Comparison of ENCODE assay signal across 2 cellular contexts in the genomic region with DNA sequence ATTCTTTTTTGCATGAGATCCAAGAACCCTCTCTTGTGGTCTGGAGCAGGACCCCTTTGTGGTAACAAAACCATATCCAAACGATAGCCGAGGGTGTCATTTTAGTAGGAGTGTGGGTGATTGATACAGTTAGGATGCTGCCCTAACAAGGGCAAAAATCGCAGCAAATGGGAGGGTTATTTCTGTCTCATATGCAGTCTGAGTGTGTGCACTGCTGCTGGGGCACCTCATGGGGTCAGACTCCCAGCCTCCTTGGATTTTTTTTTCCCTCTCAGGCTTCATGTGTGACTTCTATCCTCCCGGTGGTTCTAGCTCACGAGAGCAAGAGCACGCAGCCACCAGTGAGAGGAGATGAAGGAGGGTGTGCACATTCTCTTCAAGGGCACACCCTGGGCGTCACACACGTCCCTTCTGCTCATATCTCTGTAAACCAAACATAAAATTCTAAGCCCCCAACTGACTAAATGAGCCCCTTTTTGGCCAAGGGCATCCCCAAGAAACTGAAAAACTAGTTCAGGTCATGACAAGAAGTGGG.
TF ChIP-seq lines count a peak whose summit lies in the region.

No MANE protein-coding gene starts in this region.

TF ChIP-seq in IMR-90, 13 proteins besides CTCF, POLR2A, EP300 and RAD21:
- TF ChIP-seq FOS (IDR thresholded peaks at IDR 0.05; ENCODE audit: low read depth, low read length) (no peak), MXI1 (IDR thresholded peaks at IDR 0.05; ENCODE audit: borderline replicate concordance, low read depth, low read length) (no peak), RFX5 (IDR thresholded peaks at IDR 0.05; ENCODE audit: low read depth, low read length) (no peak), SMC3 (IDR thresholded peaks at IDR 0.05; ENCODE audit: low read depth, low read length) (no peak), NFE2L2 (IDR thresholded peaks at IDR 0.05; ENCODE audit: low read depth, low read length) (no peak), MAZ (IDR thresholded peaks at IDR 0.05; ENCODE audit: borderline replicate concordance, low read depth, low read length) (no peak), CHD1 (IDR thresholded peaks at IDR 0.05; ENCODE audit: low read depth, low read length) (no peak), CEBPB (IDR thresholded peaks at IDR 0.05; ENCODE audit: low read depth, low read length) (no peak), BHLHE40 (IDR thresholded peaks at IDR 0.05; ENCODE audit: low read depth, low read length) (no peak)
- TF ChIP-seq, protein P1, sequence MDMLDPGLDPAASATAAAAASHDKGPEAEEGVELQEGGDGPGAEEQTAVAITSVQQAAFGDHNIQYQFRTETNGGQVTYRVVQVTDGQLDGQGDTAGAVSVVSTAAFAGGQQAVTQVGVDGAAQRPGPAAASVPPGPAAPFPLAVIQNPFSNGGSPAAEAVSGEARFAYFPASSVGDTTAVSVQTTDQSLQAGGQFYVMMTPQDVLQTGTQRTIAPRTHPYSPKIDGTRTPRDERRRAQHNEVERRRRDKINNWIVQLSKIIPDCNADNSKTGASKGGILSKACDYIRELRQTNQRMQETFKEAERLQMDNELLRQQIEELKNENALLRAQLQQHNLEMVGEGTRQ (IDR thresholded peaks at IDR 0.05; ENCODE audit: low read depth, low read length): no peak
- TF ChIP-seq, protein P2, sequence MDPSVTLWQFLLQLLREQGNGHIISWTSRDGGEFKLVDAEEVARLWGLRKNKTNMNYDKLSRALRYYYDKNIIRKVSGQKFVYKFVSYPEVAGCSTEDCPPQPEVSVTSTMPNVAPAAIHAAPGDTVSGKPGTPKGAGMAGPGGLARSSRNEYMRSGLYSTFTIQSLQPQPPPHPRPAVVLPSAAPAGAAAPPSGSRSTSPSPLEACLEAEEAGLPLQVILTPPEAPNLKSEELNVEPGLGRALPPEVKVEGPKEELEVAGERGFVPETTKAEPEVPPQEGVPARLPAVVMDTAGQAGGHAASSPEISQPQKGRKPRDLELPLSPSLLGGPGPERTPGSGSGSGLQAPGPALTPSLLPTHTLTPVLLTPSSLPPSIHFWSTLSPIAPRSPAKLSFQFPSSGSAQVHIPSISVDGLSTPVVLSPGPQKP (IDR thresholded peaks at IDR 0.05; ENCODE audit: borderline replicate concordance, low read depth, low read length): no peak
TF ChIP-seq in IMR-90: peak in this region for 0.

TF ChIP-seq in H1, 55 proteins besides CTCF, POLR2A, EP300 and RAD21:
- TF ChIP-seq TBP (IDR thresholded peaks at IDR 0.05; ENCODE audit: low read depth, low read length) (no peak), RNF2 (IDR thresholded peaks at IDR 0.05; ENCODE audit: borderline replicate concordance, low read depth, low read length, missing control alignments, poor library complexity, severe bottlenecking) (no peak)
